In genomic region chr18:48615566-48616401, GRCh38 we compare ENCODE assay signal across 21 cellular contexts.
DNase-seq lines count a peak whose midpoint lies in the region; ATAC-seq and TF ChIP-seq lines count a peak whose summit lies in the region.
"Had no signal": no experiment of that assay in that cellular context is flagged by ENCODE, and none has a peak within 500 bp of the region (broad histone marks: within the 10 kb centered on the region; RNA-seq: fewer than 3 reads in every experiment).

No MANE protein-coding gene starts in this region.

- DNase-seq in Right ventricle myocardium superior = peak; percentile 42
- DNase-seq in left cardiac atrium = no peak
- DNase-seq in lower lobe of right lung = peak; percentile 54
- no peak for DNase-seq in ecto neural progenitor cell (ENCODE audit: low spot score)
- DNase-seq in activated CD4-positive, alpha-beta T cell treated with anti-CD3 and anti-CD28 coated beads for 36 hours = no peak
- DNase-seq in NOMO-1 treated with dmso at 0.1 percent for 144 hours (lab: John Stamatoyannopoulos, UW; ENCODE audit: unreplicated experiment) = no peak
- DNase-seq in stimulated activated CD8-positive, alpha-beta memory T cell treated with anti-CD3 and anti-CD28 coated beads, Interleukin-4, amount 100 ng/mL, for 48 hours = no peak
- DNase-seq: activated CD4-positive, alpha-beta T cell treated with anti-CD3 and anti-CD28 coated beads, Interleukin-2, amount 50 U/mL, for 4 hours; activated T-cell treated with anti-CD3 and anti-CD28 coated beads, Interleukin-2, amount 50 U/mL, for 1 hour; brain microvascular endothelial cell; CD8-positive, alpha-beta memory T cell; natural killer cell; NCI-H1436 treated with DMSO at 0.1 percent for 48 hours; PC-3; stimulated activated CD4-positive, alpha-beta T cell treated with anti-CD3 and anti-CD28 coated beads, Interleukin-12 subunit alpha, Interleukin-12 subunit beta, amount 100 ng/mL, for 4 hours; stimulated activated naive CD4-positive, alpha-beta T cell had no signal

- no peaks in the 10 kb centered on the region for H3K27me3 Mint-ChIP-seq in activated CD4-positive, alpha-beta T cell treated with anti-CD3 and anti-CD28 coated beads for 36 hours
- H3K27me3 Mint-ChIP-seq: CD8-positive, alpha-beta memory T cell; memory B cell had no signal

- H3K4me1 ChIP-seq in lower lobe of right lung = peaks cover 24% of the 10 kb centered on the region

- H3K36me3 Mint-ChIP-seq in activated CD4-positive, alpha-beta T cell treated with anti-CD3 and anti-CD28 coated beads for 36 hours (ENCODE audit: low read depth) = no peaks in the 10 kb centered on the region
- H3K36me3 Mint-ChIP-seq: activated naive CD4-positive, alpha-beta T cell treated with anti-CD3 and anti-CD28 coated beads, Interleukin-2, amount 50 U/mL, for 72 hours; CD8-positive, alpha-beta memory T cell; natural killer cell had no signal

- TF ChIP-seq CTCF in VCaP (conservative IDR thresholded peaks at IDR 0.05) (peak; percentile 72), lower lobe of right lung (IDR thresholded peaks at IDR 0.05) (no peak)

- no peaks in the 10 kb centered on the region for H3K27me3 ChIP-seq in lower lobe of right lung (ENCODE audit: low read depth)
- H3K27me3 ChIP-seq: brain microvascular endothelial cell, esophagus muscularis mucosa, upper lobe of left lung had no signal

- H3K27ac ChIP-seq in VCaP = peak overlapping the region; percentile 69
- H3K27ac ChIP-seq in lower lobe of right lung = no peak overlapping the region
- H3K27ac ChIP-seq: brain microvascular endothelial cell, upper lobe of left lung had no signal

- CTCF ChIA-PET in activated CD4-positive, alpha-beta T cell treated with anti-CD3 and anti-CD28 coated beads for 36 hours (lab: Charles Lee) = no interaction called here

- H3K9me3 ChIP-seq in lower lobe of right lung = no peaks in the 10 kb centered on the region
- H3K9me3 ChIP-seq: esophagus muscularis mucosa, upper lobe of left lung had no signal

- no peak overlapping the region for H3K4me3 Mint-ChIP-seq in activated CD4-positive, alpha-beta T cell treated with anti-CD3 and anti-CD28 coated beads for 36 hours
- H3K4me3 Mint-ChIP-seq: CD8-positive, alpha-beta memory T cell; memory B cell; natural killer cell had no signal

- H3K9me3 Mint-ChIP-seq in activated CD4-positive, alpha-beta T cell treated with anti-CD3 and anti-CD28 coated beads for 36 hours (ENCODE audit: low read depth) = no peaks in the 10 kb centered on the region
- H3K9me3 Mint-ChIP-seq: activated naive CD4-positive, alpha-beta T cell treated with anti-CD3 and anti-CD28 coated beads, Interleukin-2, amount 50 U/mL, for 72 hours; CD8-positive, alpha-beta memory T cell; memory B cell; natural killer cell had no signal

- H3K4me3 ChIP-seq in lower lobe of right lung = no peak overlapping the region
- H3K4me3 ChIP-seq: esophagus muscularis mucosa, upper lobe of left lung had no signal

- POLR2A ChIA-PET in activated CD4-positive, alpha-beta T cell treated with anti-CD3 and anti-CD28 coated beads for 36 hours (lab: Charles Lee) = no interaction called here

- intact Hi-C loops in Right ventricle myocardium superior (cut with DNase I) (no loop called here), left cardiac atrium (cut with DNase I) (no loop called here), lower lobe of right lung (cut with DNase I) (no loop called here)
- intact Hi-C loops in activated CD4-positive, alpha-beta T cell treated with anti-CD3 and anti-CD28 coated beads for 36 hours (cut with DNase I, micrococcal nuclease) = no loop called here

- peaks cover 16% of the 10 kb centered on the region for H3K36me3 ChIP-seq in lower lobe of right lung

- H3K4me1 Mint-ChIP-seq in activated CD4-positive, alpha-beta T cell treated with anti-CD3 and anti-CD28 coated beads for 36 hours = no peaks in the 10 kb centered on the region
- H3K4me1 Mint-ChIP-seq: CD8-positive, alpha-beta memory T cell; natural killer cell had no signal

- ATAC-seq in Right ventricle myocardium superior (ENCODE audit: poor library complexity) (peak; percentile 43), left cardiac atrium (no peak), lower lobe of right lung (peak; percentile 64 to 81)
- no peak for ATAC-seq in activated CD4-positive, alpha-beta T cell treated with anti-CD3 and anti-CD28 coated beads for 36 hours
- ATAC-seq: activated naive CD4-positive, alpha-beta T cell treated with anti-CD3 and anti-CD28 coated beads, Interleukin-2, amount 50 U/mL, for 72 hours; natural killer cell; PC-3 had no signal

- no peak overlapping the region for H3K27ac Mint-ChIP-seq in activated CD4-positive, alpha-beta T cell treated with anti-CD3 and anti-CD28 coated beads for 36 hours
- H3K27ac Mint-ChIP-seq: memory B cell, natural killer cell had no signal

Comparison
In these comparisons a context has a peak if more than half of its experiments do, and no peak if none do; other contexts are left out.
1. ATAC-seq: peak in Right ventricle myocardium superior (single experiment) and lower lobe of right lung (2 of 2); none in left cardiac atrium (0 of 2) and activated CD4-positive, alpha-beta T cell treated with anti-CD3 and anti-CD28 coated beads for 36 hours (single experiment).
2. DNase-seq: peak in Right ventricle myocardium superior (single experiment) and lower lobe of right lung (single experiment); none in left cardiac atrium (single experiment), ecto neural progenitor cell (single experiment), activated CD4-positive, alpha-beta T cell treated with anti-CD3 and anti-CD28 coated beads for 36 hours (single experiment), NOMO-1 treated with dmso at 0.1 percent for 144 hours (single experiment) and stimulated activated CD8-positive, alpha-beta memory T cell treated with anti-CD3 and anti-CD28 coated beads, Interleukin-4, amount 100 ng/mL, for 48 hours (single experiment).